3 cellular contexts compared by ENCODE assay signal in the genomic region with DNA sequence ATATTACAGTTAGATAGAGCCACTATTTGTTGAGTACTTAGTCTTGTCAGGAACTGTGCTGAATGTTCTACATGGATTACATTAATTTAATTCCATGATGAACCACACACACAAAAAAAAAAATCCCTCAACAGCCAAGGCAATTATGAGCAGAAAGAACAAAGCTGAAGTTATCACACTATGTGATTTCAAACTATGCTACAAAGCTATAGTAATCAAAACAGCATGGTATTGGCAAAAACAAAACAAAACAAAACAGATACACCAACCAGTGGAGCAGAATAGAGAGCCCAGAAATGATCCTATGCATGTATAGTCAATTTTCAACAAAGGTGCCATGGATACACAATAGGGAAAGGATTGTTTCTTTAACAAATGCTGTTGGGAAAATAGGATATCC.
A peak's percentile ranks its signal among the peaks of the same experiment; 100 is the strongest.
TF ChIP-seq lines count a peak whose summit lies in the region.

No MANE protein-coding gene starts in this region.

TF ChIP-seq in HepG2, 621 proteins besides CTCF, POLR2A, EP300 and RAD21:
- TF ChIP-seq ZSCAN25 (CRISPR knock-in tag; IDR thresholded peaks at IDR 0.05) = no peak
- no peak for TF ChIP-seq ZNF607 (CRISPR knock-in tag; IDR thresholded peaks at IDR 0.05; ENCODE audit: borderline replicate concordance)
- TF ChIP-seq BRCA1 (CRISPR knock-in tag; IDR thresholded peaks at IDR 0.05) = no peak
- TF ChIP-seq CHD4 (IDR thresholded peaks at IDR 0.05; ENCODE audit: borderline replicate concordance, low read length) = peak; percentile 78; the same call in 1 of the 2 replicates
- TF ChIP-seq ZNF598 (CRISPR knock-in tag; IDR thresholded peaks at IDR 0.05; ENCODE audit: borderline replicate concordance) = no peak
- TF ChIP-seq NR2F2 (IDR thresholded peaks at IDR 0.05; ENCODE audit: borderline replicate concordance, low read depth) = no peak
- no peak for TF ChIP-seq ZNF720 (CRISPR knock-in tag; IDR thresholded peaks at IDR 0.05)
- peak; percentile 82 for TF ChIP-seq ZNF280D (CRISPR knock-in tag; IDR thresholded peaks at IDR 0.05)
- no peak for TF ChIP-seq HHEX (CRISPR knock-in tag; IDR thresholded peaks at IDR 0.05)
- TF ChIP-seq ZMYM3 (CRISPR knock-in tag; IDR thresholded peaks at IDR 0.05) = peak; percentile 77; the same call in 1 of the 2 replicates
- 0 out of 2 replicates have a peak, but pooled peaks have one; percentile 44 for TF ChIP-seq RCOR2 (CRISPR knock-in tag; IDR thresholded peaks at IDR 0.05)
- TF ChIP-seq NR2F1 (CRISPR knock-in tag; IDR thresholded peaks at IDR 0.05) = no peak

TF ChIP-seq in HEK293, 187 proteins besides CTCF, POLR2A, EP300 and RAD21:
- TF ChIP-seq SETDB1 (IDR thresholded peaks at IDR 0.05; ENCODE audit: insufficient read length, low read length) (peak; percentile 58), ZNF792 (tag by site-specific recombination; IDR thresholded peaks at IDR 0.05) (no peak)

TF ChIP-seq in K562, 482 proteins besides CTCF, POLR2A, EP300 and RAD21:
- no peak for TF ChIP-seq NFRKB (IDR thresholded peaks at IDR 0.05; ENCODE audit: low read depth)
- no peak for TF ChIP-seq NFYB (IDR thresholded peaks at IDR 0.05; ENCODE audit: extremely low read depth, insufficient read length)
- no peak for TF ChIP-seq BRCA1 (IDR thresholded peaks at IDR 0.05)
- no peak for TF ChIP-seq BRCA1 (CRISPR knock-in tag; IDR thresholded peaks at IDR 0.05)
- no peak for TF ChIP-seq MTA1 (IDR thresholded peaks at IDR 0.05; ENCODE audit: borderline replicate concordance)
- 0 out of 2 replicates have a peak, but pooled peaks have one; percentile 24 for TF ChIP-seq TRIM28 (IDR thresholded peaks at IDR 0.05)
- TF ChIP-seq, protein P1, sequence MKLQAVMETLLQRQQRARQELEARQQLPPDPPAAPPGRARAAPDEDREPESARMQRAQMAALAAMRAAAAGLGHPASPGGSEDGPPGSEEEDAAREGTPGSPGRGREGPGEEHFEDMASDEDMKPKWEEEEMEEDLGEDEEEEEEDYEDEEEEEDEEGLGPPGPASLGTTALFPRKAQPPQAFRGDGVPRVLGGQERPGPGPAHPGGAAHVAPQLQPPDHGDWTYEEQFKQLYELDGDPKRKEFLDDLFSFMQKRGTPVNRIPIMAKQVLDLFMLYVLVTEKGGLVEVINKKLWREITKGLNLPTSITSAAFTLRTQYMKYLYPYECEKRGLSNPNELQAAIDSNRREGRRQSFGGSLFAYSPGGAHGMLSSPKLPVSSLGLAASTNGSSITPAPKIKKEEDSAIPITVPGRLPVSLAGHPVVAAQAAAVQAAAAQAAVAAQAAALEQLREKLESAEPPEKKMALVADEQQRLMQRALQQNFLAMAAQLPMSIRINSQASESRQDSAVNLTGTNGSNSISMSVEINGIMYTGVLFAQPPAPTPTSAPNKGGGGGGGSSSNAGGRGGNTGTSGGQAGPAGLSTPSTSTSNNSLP (IDR thresholded peaks at IDR 0.05; ENCODE audit: borderline replicate concordance, low read depth, low read length) = no peak
- TF ChIP-seq SETDB1 (IDR thresholded peaks at IDR 0.05; ENCODE audit: low read length) = no peak
- no peak for TF ChIP-seq ZNF696 (CRISPR knock-in tag; conservative IDR thresholded peaks at IDR 0.05)
- TF ChIP-seq, protein P2, sequence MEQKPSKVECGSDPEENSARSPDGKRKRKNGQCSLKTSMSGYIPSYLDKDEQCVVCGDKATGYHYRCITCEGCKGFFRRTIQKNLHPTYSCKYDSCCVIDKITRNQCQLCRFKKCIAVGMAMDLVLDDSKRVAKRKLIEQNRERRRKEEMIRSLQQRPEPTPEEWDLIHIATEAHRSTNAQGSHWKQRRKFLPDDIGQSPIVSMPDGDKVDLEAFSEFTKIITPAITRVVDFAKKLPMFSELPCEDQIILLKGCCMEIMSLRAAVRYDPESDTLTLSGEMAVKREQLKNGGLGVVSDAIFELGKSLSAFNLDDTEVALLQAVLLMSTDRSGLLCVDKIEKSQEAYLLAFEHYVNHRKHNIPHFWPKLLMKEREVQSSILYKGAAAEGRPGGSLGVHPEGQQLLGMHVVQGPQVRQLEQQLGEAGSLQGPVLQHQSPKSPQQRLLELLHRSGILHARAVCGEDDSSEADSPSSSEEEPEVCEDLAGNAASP (IDR thresholded peaks at IDR 0.05) = no peak
- peak; percentile 46; the same call in 1 of the 2 replicates for TF ChIP-seq BCOR (IDR thresholded peaks at IDR 0.05)
- peak; percentile 47 for TF ChIP-seq RBM25 (IDR thresholded peaks at IDR 0.05; ENCODE audit: low read depth, low read length, severe bottlenecking)
